Comparison of ENCODE assay signal across 19 cellular contexts in the genomic region with DNA sequence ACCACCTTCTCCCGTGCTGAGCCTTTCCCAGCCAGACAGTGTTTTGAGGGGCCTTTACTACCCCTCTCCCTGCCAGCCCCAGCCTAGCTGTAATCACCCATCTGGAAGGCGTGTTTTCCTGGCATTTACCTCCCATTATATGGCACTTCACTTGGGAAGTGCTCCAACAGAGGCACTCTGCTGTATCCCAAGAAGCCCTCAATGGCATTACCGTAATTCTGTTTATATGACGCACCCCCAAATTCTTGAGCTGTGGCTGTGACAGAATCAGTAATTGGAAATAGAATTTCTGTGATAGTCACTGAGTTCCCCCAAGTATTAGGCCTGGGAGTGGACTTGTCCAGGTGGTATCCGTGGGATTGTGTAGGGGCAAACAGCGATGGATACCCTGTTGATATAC.
DNase-seq lines count a peak whose midpoint lies in the region; ATAC-seq, FAIRE-seq and TF ChIP-seq lines count a peak whose summit lies in the region.
"Had no signal": no experiment of that assay in that cellular context is flagged by ENCODE, and none has a peak within 500 bp of the region (broad histone marks: within the 10 kb centered on the region; RNA-seq: fewer than 3 reads in every experiment).

No MANE protein-coding gene starts in this region.

- TF ChIP-seq EP300 in HepG2 (IDR thresholded peaks at IDR 0.05; ENCODE audit: low read depth in 2 of 2, low read length in 2 of 2) (no peak), HepG2 (CRISPR knock-in tag; IDR thresholded peaks at IDR 0.05; ENCODE audit: borderline replicate concordance) (no peak)

- no peaks in the 10 kb centered on the region for H4K20me1 ChIP-seq in HepG2 (ENCODE audit: insufficient read depth, low read length)

- no peak overlapping the region for H3K4me3 Mint-ChIP-seq in activated naive CD8-positive, alpha-beta T cell treated with anti-CD3 and anti-CD28 coated beads for 36 hours

- no peaks in the 10 kb centered on the region for H3K79me2 ChIP-seq in HepG2 (ENCODE audit: insufficient read depth, low read length)

- no peaks in the 10 kb centered on the region for H3K4me1 ChIP-seq in HepG2 (ENCODE audit: insufficient read depth, low read length)
- no peaks in the 10 kb centered on the region for H3K4me1 ChIP-seq in right lobe of liver
- H3K4me1 ChIP-seq in lung (ENCODE audit: control insufficient read depth in 2 of 2, insufficient read depth in 2 of 2, low read length in 2 of 2), result peaks cover 0 to 15% of the 10 kb centered on the region in 2 donors

- intact Hi-C loops in HepG2 (cut with micrococcal nuclease; ENCODE audit: unreplicated experiment), result no loop called here
- intact Hi-C loops in right lobe of liver (cut with DNase I), result no loop called here

- H3K27me3 Mint-ChIP-seq in activated naive CD8-positive, alpha-beta T cell treated with anti-CD3 and anti-CD28 coated beads for 36 hours, result peaks cover 38% of the 10 kb centered on the region

- CTCF ChIA-PET in HepG2 (lab: Yijun Ruan, JAX; ENCODE audit: low intra/inter-chr PET ratio, low total read pairs), result no interaction called here

- no peak for TF ChIP-seq RAD21 in HepG2 (CRISPR knock-in tag; IDR thresholded peaks at IDR 0.05)

- H3K27me3 ChIP-seq in HepG2 (ENCODE audit: control insufficient read depth in 1 of 2, insufficient read depth in 2 of 2, low read length in 2 of 2), result no peaks in the 10 kb centered on the region
- no peaks in the 10 kb centered on the region for H3K27me3 ChIP-seq in right lobe of liver
- H3K27me3 ChIP-seq in lung (ENCODE audit: control insufficient read depth, insufficient read depth), result no peaks in the 10 kb centered on the region

- WGBS in HepG2 (ENCODE audit: low lambda C conversion rate), result 79% methylated on average over 6 of the region's 6 CpGs
- 93% methylated on average over 3 of the region's 6 CpGs for WGBS in right lobe of liver (ENCODE audit: insufficient coverage, low coverage, low lambda C conversion rate, missing lambda C conversion rate)
- 67 to 81% methylated on average over 6 of the region's 6 CpGs for WGBS in lung, 2 donors

- ATAC-seq in HepG2 (no peak), right lobe of liver (no peak), lung (ENCODE audit: insufficient read depth, low FRiP score) (peak; percentile 41), GM19023 (IDR thresholded peaks at IDR 0.05; ENCODE audit: unreplicated experiment) (no peak)
- ATAC-seq: HCT116, SK-N-SH treated with all-trans-retinoic acid at 6 μM for 48 hours had no signal

- no peak overlapping the region for H3K27ac Mint-ChIP-seq in activated naive CD8-positive, alpha-beta T cell treated with anti-CD3 and anti-CD28 coated beads for 36 hours

- H3K9me3 Mint-ChIP-seq in activated naive CD8-positive, alpha-beta T cell treated with anti-CD3 and anti-CD28 coated beads for 36 hours, result no peaks in the 10 kb centered on the region

- TF ChIP-seq CTCF in HepG2 (CRISPR knock-in tag; IDR thresholded peaks at IDR 0.05), result no peak
- no peak for TF ChIP-seq CTCF in right lobe of liver (IDR thresholded peaks at IDR 0.05)
- no peak for TF ChIP-seq CTCF in lung (IDR thresholded peaks at IDR 0.05; ENCODE audit: control extremely low read depth, extremely low read depth)

- no peak overlapping the region for H3K27ac ChIP-seq in HepG2 (ENCODE audit: extremely low read length, insufficient read depth, low read length)
- H3K27ac ChIP-seq in right lobe of liver, result no peak overlapping the region
- H3K27ac ChIP-seq in lung (ENCODE audit: low read depth in 1 of 2, low read length in 1 of 2), result peak overlapping the region in 1 of 2 donors; percentile 68
- H3K27ac ChIP-seq: C4-2B, GM23248, HL-60 had no signal

- no peaks in the 10 kb centered on the region for H3K36me3 Mint-ChIP-seq in activated naive CD8-positive, alpha-beta T cell treated with anti-CD3 and anti-CD28 coated beads for 36 hours

- no peak overlapping the region for H3K4me3 ChIP-seq in HepG2 (replicated peaks in 1 of 3; ENCODE audit: insufficient read depth in 1 of 3, low read depth in 2 of 3, low read length in 3 of 3)
- H3K4me3 ChIP-seq in right lobe of liver, result no peak overlapping the region
- H3K4me3 ChIP-seq in lung, result no peak overlapping the region
- H3K4me3 ChIP-seq: GM23248 had no signal

- DNase-seq in HepG2 (ENCODE audit: low spot score), result no peak
- DNase-seq in right lobe of liver, result no peak
- peak; percentile 33 for DNase-seq in NCI-H524 treated with DMSO at 0.1 percent for 48 hours (lab: John Stamatoyannopoulos, UW)
- no peak for DNase-seq in lung (ENCODE audit: low spot score)
- DNase-seq in activated naive CD8-positive, alpha-beta T cell treated with anti-CD3 and anti-CD28 coated beads for 36 hours, result no peak
- no peak for DNase-seq in NOMO-1 (lab: John Stamatoyannopoulos, UW; ENCODE audit: unreplicated experiment in 2 of 2)
- DNase-seq: EL, GM23248, MV-4-11, NCI-H187, NCI-H510A treated with DMSO at 0.1 percent for 48 hours, SHP77 treated with DMSO at 0.1 percent for 48 hours, T-helper 1 cell had no signal

- H3K36me3 ChIP-seq in HepG2 (replicated peaks in 1 of 2; ENCODE audit: control insufficient read depth in 1 of 2, insufficient read depth in 2 of 2, low read length in 2 of 2) (no peaks in the 10 kb centered on the region), right lobe of liver (no peaks in the 10 kb centered on the region), lung (ENCODE audit: control insufficient read depth in 2 of 2, insufficient read depth in 2 of 2, low read length in 2 of 2) (no peaks in the 10 kb centered on the region)

- in situ Hi-C loops in HepG2 (cut with HindIII; ENCODE audit: extremely low pct_ligation_motif_present, low pct_unique_long_range_greater_than_20kb), result no loop called here

- TF ChIP-seq POLR2A in HepG2 (IDR thresholded peaks at IDR 0.05; ENCODE audit: insufficient read depth in 1 of 2, low read depth in 2 of 2, low read length in 2 of 2), result no peak
- TF ChIP-seq POLR2A in right lobe of liver (IDR thresholded peaks at IDR 0.05), result no peak

- no peak overlapping the region for H3K4me2 ChIP-seq in HepG2 (ENCODE audit: low read depth, low read length)

- FAIRE-seq in HepG2 (lab: Jason Lieb, UNC), result no peak
- FAIRE-seq: HTR-8/SVneo had no signal

- no peak overlapping the region for H2AFZ ChIP-seq in HepG2 (ENCODE audit: low read length)
- H2AFZ ChIP-seq: GM23248 had no signal

- no peaks in the 10 kb centered on the region for H3K9me3 ChIP-seq in HepG2 (ENCODE audit: low read length)
- no peaks in the 10 kb centered on the region for H3K9me3 ChIP-seq in right lobe of liver
- H3K9me3 ChIP-seq in lung (ENCODE audit: control insufficient read depth in 2 of 2, insufficient read depth in 1 of 2, low read length in 1 of 2), result no peaks in the 10 kb centered on the region

- POLR2A ChIA-PET in HepG2 (lab: Yijun Ruan, JAX), result no interaction called here

- no peak overlapping the region for H3K9ac ChIP-seq in HepG2 (ENCODE audit: insufficient read depth, low read depth, low read length)
- H3K9ac ChIP-seq: GM23248 had no signal

- no TSS peak for BruUV-seq in HepG2 (replicated peaks; lab: Mats Ljungman, UMichigan)

- H3K4me1 Mint-ChIP-seq in activated naive CD8-positive, alpha-beta T cell treated with anti-CD3 and anti-CD28 coated beads for 36 hours, result no peaks in the 10 kb centered on the region

TF ChIP-seq in HepG2, 621 proteins besides CTCF, POLR2A, EP300 and RAD21:
- peak; percentile 95 for TF ChIP-seq GZF1 (CRISPR knock-in tag; IDR thresholded peaks at IDR 0.05)
- TF ChIP-seq ISL2 (CRISPR knock-in tag; IDR thresholded peaks at IDR 0.05), result no peak
TF ChIP-seq in HepG2: peak in this region for 1.
